In genomic region chr6:44350650-44350994, GRCh38 we compare ENCODE assay signal across 5 cellular contexts. TPM values are rescaled to one million over a fixed set of nuclear protein-coding genes. Genes with fewer than 3 reads are reported as not detected.
"Had no signal": no experiment of that assay in that cellular context is flagged by ENCODE, and none has a peak within 500 bp of the region (broad histone marks: within the 10 kb centered on the region; RNA-seq: fewer than 3 reads in every experiment).

No MANE protein-coding gene starts in this region.

RNA-seq across cellular contexts. Expression of gene SPATS1, which starts 8.2 kb away (rescaled TPM):
- total RNA-seq: HT-29, HT1080, IMR-90, K562 had no signal
- polyA plus RNA-seq: IgD-negative memory B cell, IMR-90, K562 had no signal
